17 cellular contexts compared by ENCODE assay signal in the genomic region with DNA sequence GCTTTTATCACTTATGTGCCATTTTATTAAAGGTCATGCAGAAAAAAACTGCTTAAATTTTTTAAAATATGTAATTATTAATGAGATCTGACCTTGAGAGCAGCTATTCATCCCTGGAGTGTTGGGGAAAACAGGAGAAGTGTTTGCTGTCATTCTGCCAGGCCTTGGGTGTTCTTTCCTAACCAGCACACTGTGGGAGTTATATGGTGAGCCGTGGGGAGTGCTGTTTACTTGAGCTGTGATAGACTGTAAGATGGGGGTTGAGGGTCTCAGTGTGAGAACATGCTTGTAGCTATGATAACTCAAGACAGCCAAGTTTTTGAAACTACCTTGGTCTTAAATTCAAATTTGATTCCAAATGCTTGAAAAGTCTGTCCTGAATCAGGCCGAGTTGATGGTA.
"Had no signal": no experiment of that assay in that cellular context is flagged by ENCODE, and none has a peak within 500 bp of the region (broad histone marks: within the 10 kb centered on the region; RNA-seq: fewer than 3 reads in every experiment).

No MANE protein-coding gene starts in this region.

- H3K9me3 ChIP-seq: body of pancreas, SK-N-SH, uterus had no signal

- H3K27ac Mint-ChIP-seq: activated CD4-positive, alpha-beta T cell treated with anti-CD3 and anti-CD28 coated beads, Interleukin-2, amount 10 ng/mL, durations not matched to agents 24 days and 14 days; activated naive CD8-positive, alpha-beta T cell treated with anti-CD3 and anti-CD28 coated beads, Interleukin-2, amount 50 U/mL, for 24 hours; memory B cell; stimulated activated naive CD8-positive, alpha-beta T cell treated with anti-CD3 and anti-CD28 coated beads, Interleukin-15, amount 100 ng/mL, for 72 hours had no signal

- H3K4me3 Mint-ChIP-seq: activated CD4-positive, alpha-beta T cell treated with anti-CD3 and anti-CD28 coated beads, Interleukin-2, amount 10 ng/mL, durations not matched to agents 24 days and 14 days; activated naive CD8-positive, alpha-beta T cell treated with anti-CD3 and anti-CD28 coated beads, Interleukin-2, amount 50 U/mL, for 24 hours; memory B cell; stimulated activated naive CD8-positive, alpha-beta T cell treated with anti-CD3 and anti-CD28 coated beads, Interleukin-15, amount 100 ng/mL, for 72 hours had no signal

- H3K4me3 ChIP-seq: body of pancreas, heart right ventricle, uterus had no signal

- H3K9me3 Mint-ChIP-seq: activated CD4-positive, alpha-beta T cell treated with anti-CD3 and anti-CD28 coated beads, Interleukin-2, amount 10 ng/mL, durations not matched to agents 24 days and 14 days; activated naive CD8-positive, alpha-beta T cell treated with anti-CD3 and anti-CD28 coated beads, Interleukin-2, amount 50 U/mL, for 24 hours; stimulated activated naive CD8-positive, alpha-beta T cell treated with anti-CD3 and anti-CD28 coated beads, Interleukin-15, amount 100 ng/mL, for 72 hours had no signal

- H3K27me3 ChIP-seq: body of pancreas, foreskin keratinocyte, heart right ventricle, uterus had no signal

- H3K36me3 ChIP-seq: heart right ventricle, uterus had no signal

- H3K27me3 Mint-ChIP-seq: activated CD4-positive, alpha-beta T cell treated with anti-CD3 and anti-CD28 coated beads, Interleukin-2, amount 10 ng/mL, durations not matched to agents 24 days and 14 days; activated naive CD8-positive, alpha-beta T cell treated with anti-CD3 and anti-CD28 coated beads, Interleukin-2, amount 50 U/mL, for 24 hours; memory B cell; stimulated activated naive CD8-positive, alpha-beta T cell treated with anti-CD3 and anti-CD28 coated beads, Interleukin-15, amount 100 ng/mL, for 72 hours had no signal

- DNase-seq: activated CD4-positive, alpha-beta T cell treated with anti-CD3 and anti-CD28 coated beads, Interleukin-2, amount 10 ng/mL, durations not matched to agents 24 days and 14 days; activated CD8-positive, alpha-beta memory T cell treated with anti-CD3 and anti-CD28 coated beads for 24 hours; activated naive CD4-positive, alpha-beta T cell treated with Interleukin-2 at 50 U/mL for 16 hours; activated naive CD8-positive, alpha-beta T cell treated with anti-CD3 and anti-CD28 coated beads, Interleukin-2, amount 50 U/mL, for 24 hours; cerebellar nuclear complex; foreskin keratinocyte; heart right ventricle; islet precursor cell; right cardiac atrium; SK-N-SH; stimulated activated naive CD8-positive, alpha-beta T cell treated with anti-CD3 and anti-CD28 coated beads, Interleukin-15, amount 100 ng/mL, for 72 hours; T-helper 1 cell; uterus had no signal

- H3K36me3 Mint-ChIP-seq: memory B cell had no signal

- H3K27ac ChIP-seq: body of pancreas, foreskin keratinocyte, uterus had no signal

- ATAC-seq: activated naive CD8-positive, alpha-beta T cell treated with anti-CD3 and anti-CD28 coated beads, Interleukin-2, amount 50 U/mL, for 24 hours; body of pancreas; esophagus mucosa; foreskin keratinocyte; heart right ventricle; left lobe of liver; right cardiac atrium; stimulated activated naive CD8-positive, alpha-beta T cell treated with anti-CD3 and anti-CD28 coated beads, Interleukin-15, amount 100 ng/mL, for 72 hours had no signal

- H3K4me1 Mint-ChIP-seq: activated CD4-positive, alpha-beta T cell treated with anti-CD3 and anti-CD28 coated beads, Interleukin-2, amount 10 ng/mL, durations not matched to agents 24 days and 14 days; activated naive CD8-positive, alpha-beta T cell treated with anti-CD3 and anti-CD28 coated beads, Interleukin-2, amount 50 U/mL, for 24 hours; memory B cell; stimulated activated naive CD8-positive, alpha-beta T cell treated with anti-CD3 and anti-CD28 coated beads, Interleukin-15, amount 100 ng/mL, for 72 hours had no signal
